In genomic region chr1:16014509-16015482, GRCh38 we compare ENCODE assay signal across 1 cellular context.
A peak's percentile ranks its signal among the peaks of the same experiment; 100 is the strongest.
TF ChIP-seq lines count a peak whose summit lies in the region.

No MANE protein-coding gene starts in this region.

TF ChIP-seq in HepG2, 621 proteins besides CTCF, POLR2A, EP300 and RAD21 (continues in another document):
- TF ChIP-seq PHB2 (IDR thresholded peaks at IDR 0.05; ENCODE audit: partially characterized antibody), result no peak
- no peak for TF ChIP-seq NFAT5 (CRISPR knock-in tag; IDR thresholded peaks at IDR 0.05)
- TF ChIP-seq ARHGAP35 (CRISPR knock-in tag; IDR thresholded peaks at IDR 0.05; ENCODE audit: borderline replicate concordance), result no peak
- no peak for TF ChIP-seq SP2 (CRISPR knock-in tag; IDR thresholded peaks at IDR 0.05)
- no peak for TF ChIP-seq FOXP1 (IDR thresholded peaks at IDR 0.05)
- no peak for TF ChIP-seq FOXP1 (CRISPR knock-in tag; IDR thresholded peaks at IDR 0.05)
- no peak for TF ChIP-seq ZBTB8A (CRISPR knock-in tag; IDR thresholded peaks at IDR 0.05; ENCODE audit: borderline replicate concordance, low read depth)
- no peak for TF ChIP-seq HMG20A (CRISPR knock-in tag; IDR thresholded peaks at IDR 0.05; ENCODE audit: borderline replicate concordance)
- no peak for TF ChIP-seq EED (CRISPR knock-in tag; IDR thresholded peaks at IDR 0.05)
- TF ChIP-seq ZNF687 (CRISPR knock-in tag; IDR thresholded peaks at IDR 0.05), result peak; percentile 81
- TF ChIP-seq, protein P1, sequence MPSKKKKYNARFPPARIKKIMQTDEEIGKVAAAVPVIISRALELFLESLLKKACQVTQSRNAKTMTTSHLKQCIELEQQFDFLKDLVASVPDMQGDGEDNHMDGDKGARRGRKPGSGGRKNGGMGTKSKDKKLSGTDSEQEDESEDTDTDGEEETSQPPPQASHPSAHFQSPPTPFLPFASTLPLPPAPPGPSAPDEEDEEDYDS (CRISPR knock-in tag; IDR thresholded peaks at IDR 0.05), result peak; percentile 22; the same call in 1 of the 2 replicates
- no peak for TF ChIP-seq GABPB1 (CRISPR knock-in tag; IDR thresholded peaks at IDR 0.05)
- no peak for TF ChIP-seq PBX2 (CRISPR knock-in tag; IDR thresholded peaks at IDR 0.05)
- TF ChIP-seq, protein P2, sequence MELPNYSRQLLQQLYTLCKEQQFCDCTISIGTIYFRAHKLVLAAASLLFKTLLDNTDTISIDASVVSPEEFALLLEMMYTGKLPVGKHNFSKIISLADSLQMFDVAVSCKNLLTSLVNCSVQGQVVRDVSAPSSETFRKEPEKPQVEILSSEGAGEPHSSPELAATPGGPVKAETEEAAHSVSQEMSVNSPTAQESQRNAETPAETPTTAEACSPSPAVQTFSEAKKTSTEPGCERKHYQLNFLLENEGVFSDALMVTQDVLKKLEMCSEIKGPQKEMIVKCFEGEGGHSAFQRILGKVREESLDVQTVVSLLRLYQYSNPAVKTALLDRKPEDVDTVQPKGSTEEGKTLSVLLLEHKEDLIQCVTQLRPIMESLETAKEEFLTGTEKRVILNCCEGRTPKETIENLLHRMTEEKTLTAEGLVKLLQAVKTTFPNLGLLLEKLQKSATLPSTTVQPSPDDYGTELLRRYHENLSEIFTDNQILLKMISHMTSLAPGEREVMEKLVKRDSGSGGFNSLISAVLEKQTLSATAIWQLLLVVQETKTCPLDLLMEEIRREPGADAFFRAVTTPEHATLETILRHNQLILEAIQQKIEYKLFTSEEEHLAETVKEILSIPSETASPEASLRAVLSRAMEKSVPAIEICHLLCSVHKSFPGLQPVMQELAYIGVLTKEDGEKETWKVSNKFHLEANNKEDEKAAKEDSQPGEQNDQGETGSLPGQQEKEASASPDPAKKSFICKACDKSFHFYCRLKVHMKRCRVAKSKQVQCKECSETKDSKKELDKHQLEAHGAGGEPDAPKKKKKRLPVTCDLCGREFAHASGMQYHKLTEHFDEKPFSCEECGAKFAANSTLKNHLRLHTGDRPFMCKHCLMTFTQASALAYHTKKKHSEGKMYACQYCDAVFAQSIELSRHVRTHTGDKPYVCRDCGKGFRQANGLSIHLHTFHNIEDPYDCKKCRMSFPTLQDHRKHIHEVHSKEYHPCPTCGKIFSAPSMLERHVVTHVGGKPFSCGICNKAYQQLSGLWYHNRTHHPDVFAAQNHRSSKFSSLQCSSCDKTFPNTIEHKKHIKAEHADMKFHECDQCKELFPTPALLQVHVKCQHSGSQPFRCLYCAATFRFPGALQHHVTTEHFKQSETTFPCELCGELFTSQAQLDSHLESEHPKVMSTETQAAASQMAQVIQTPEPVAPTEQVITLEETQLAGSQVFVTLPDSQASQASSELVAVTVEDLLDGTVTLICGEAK (IDR thresholded peaks at IDR 0.05), result no peak
- TF ChIP-seq, protein P2 (CRISPR knock-in tag; IDR thresholded peaks at IDR 0.05), result no peak
- no peak for TF ChIP-seq IRX3 (CRISPR knock-in tag; IDR thresholded peaks at IDR 0.05; ENCODE audit: borderline replicate concordance, low read depth)
- peak; percentile 82 for TF ChIP-seq MAX (IDR thresholded peaks at IDR 0.05)
- no peak for TF ChIP-seq FOXA1 (IDR thresholded peaks at IDR 0.05)
- TF ChIP-seq FOXA1 (CRISPR knock-in tag; IDR thresholded peaks at IDR 0.05), result no peak
- peak; percentile 38; the same call in 1 of the 2 replicates for TF ChIP-seq PATZ1 (CRISPR knock-in tag; IDR thresholded peaks at IDR 0.05)
- no peak for TF ChIP-seq REL (CRISPR knock-in tag; conservative IDR thresholded peaks at IDR 0.05)
- TF ChIP-seq GTF2F1 (IDR thresholded peaks at IDR 0.05; ENCODE audit: low read length), result no peak
- TF ChIP-seq ZNF205 (CRISPR knock-in tag; IDR thresholded peaks at IDR 0.05), result no peak
- TF ChIP-seq SALL1 (CRISPR knock-in tag; IDR thresholded peaks at IDR 0.05), result no peak; the same call in 1 of the 2 replicates
- TF ChIP-seq ZNF691 (CRISPR knock-in tag; IDR thresholded peaks at IDR 0.05; ENCODE audit: borderline replicate concordance, low read depth), result no peak
- TF ChIP-seq ZNF18 (CRISPR knock-in tag; IDR thresholded peaks at IDR 0.05; ENCODE audit: insufficient replicate concordance), result no peak
- no peak for TF ChIP-seq SKI (IDR thresholded peaks at IDR 0.05; ENCODE audit: partially characterized antibody)
